In the genomic region with DNA sequence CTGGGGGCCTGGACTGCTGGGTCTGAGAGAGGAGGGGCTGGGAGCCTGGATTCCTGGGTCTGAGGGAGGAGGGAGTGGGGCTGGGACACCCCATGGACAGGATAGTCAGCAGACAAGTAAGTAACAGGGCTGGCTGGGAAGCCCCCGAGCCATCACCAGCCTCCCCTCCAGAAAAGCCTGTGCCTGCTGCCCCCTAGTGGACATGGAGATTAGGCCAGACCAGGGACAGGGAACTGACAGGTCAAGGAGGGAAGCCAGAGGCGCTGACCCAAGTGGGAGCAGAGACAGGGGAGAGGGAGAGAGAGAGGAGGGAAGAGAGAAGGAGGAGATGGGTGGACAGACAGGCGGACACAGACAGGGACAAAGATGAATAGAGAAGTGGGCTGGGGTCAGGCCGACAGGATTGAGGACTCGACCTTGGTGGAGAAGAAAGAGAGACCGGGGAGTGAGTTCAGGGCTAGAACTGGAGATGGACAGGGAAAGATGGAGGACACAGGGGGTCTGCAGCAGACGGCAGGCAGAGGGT, we compare ENCODE assay signal across 8 cellular contexts. TPM values are rescaled to one million over a fixed set of nuclear protein-coding genes. Genes with fewer than 3 reads are reported as not detected.
DNase-seq lines count a peak whose midpoint lies in the region; ATAC-seq and TF ChIP-seq lines count a peak whose summit lies in the region.

No MANE protein-coding gene starts in this region.

- H3K36me3 ChIP-seq in Caco-2 (ENCODE audit: control insufficient read depth, insufficient read depth, low read length) (no peaks in the 10 kb centered on the region), neuronal stem cell (replicated peaks in 1 of 2; ENCODE audit: control insufficient read depth in 2 of 2, insufficient read depth in 2 of 2, low read length in 2 of 2) (no peaks in the 10 kb centered on the region), tibial nerve (no peaks in the 10 kb centered on the region)

- no peak overlapping the region for H3K27ac Mint-ChIP-seq in Caco-2 (ENCODE audit: unreplicated experiment)
- H3K27ac Mint-ChIP-seq in activated T-cell treated with anti-CD3 and anti-CD28 coated beads, Interleukin-2, amount 50 U/mL, for 24 hours: peak overlapping the region; percentile 60

- no peaks in the 10 kb centered on the region for H3K27me3 ChIP-seq in Caco-2 (replicated peaks; ENCODE audit: control insufficient read depth, insufficient read depth, low read length)
- H3K27me3 ChIP-seq in neuronal stem cell (ENCODE audit: control insufficient read depth in 3 of 3, insufficient read depth in 3 of 3, low read depth in 1 of 3, low read length in 3 of 3): peaks cover 24 to 85% (median 75%) of the 10 kb centered on the region in 3 experiments
- peaks cover 0 to 85% of the 10 kb centered on the region in 2 donors for H3K27me3 ChIP-seq in tibial nerve

- ATAC-seq in HG03354 (IDR thresholded peaks at IDR 0.05; ENCODE audit: poor library complexity, severe bottlenecking, unreplicated experiment) (peak; percentile 48), HG03280 (IDR thresholded peaks at IDR 0.05; ENCODE audit: unreplicated experiment) (no peak)

- H3K14ac ChIP-seq in neuronal stem cell (ENCODE audit: low read length): no peak overlapping the region

- no peak overlapping the region for H3K9ac ChIP-seq in neuronal stem cell (ENCODE audit: low read depth, low read length, poor library complexity)

- no peak overlapping the region for H3K4me3 Mint-ChIP-seq in Caco-2 (ENCODE audit: unreplicated experiment)
- peak overlapping the region; percentile 17 for H3K4me3 Mint-ChIP-seq in activated T-cell treated with anti-CD3 and anti-CD28 coated beads, Interleukin-2, amount 50 U/mL, for 24 hours

- H2BK5ac ChIP-seq in neuronal stem cell (ENCODE audit: low read length): no peak overlapping the region

- H3K4me1 ChIP-seq in Caco-2 (peaks cover 16% of the 10 kb centered on the region), neuronal stem cell (ENCODE audit: control insufficient read depth in 2 of 2, insufficient read depth in 1 of 2, low read depth in 1 of 2, low read length in 2 of 2) (no peaks in the 10 kb centered on the region), tibial nerve (peaks cover 0 to 17% (median 4%) of the 10 kb centered on the region in 4 donors)

- DNase-seq in Caco-2 (peak; percentile 87 to 90), fibroblast of mammary gland (ENCODE audit: low read depth) (peak; percentile 56), neuronal stem cell (ENCODE audit: low spot score) (peak; percentile 86), tibial nerve (ENCODE audit: low spot score in 2 of 2) (peak; percentile 26 to 72)
- DNase-seq in activated T-cell treated with anti-CD3 and anti-CD28 coated beads, Interleukin-2, amount 50 U/mL, for 24 hours: peak; percentile 84

- no CpG with 5 or more reads among the region's 7 CpGs for WGBS in neuronal stem cell (ENCODE audit: extremely low coverage in 2 of 2, insufficient read length in 2 of 2, insufficient replicate concordance in 1 of 2), 2 donors
- WGBS in tibial nerve, 2 donors: 24 to 26% methylated on average over 7 of the region's 7 CpGs

- no peaks in the 10 kb centered on the region for H3K79me1 ChIP-seq in neuronal stem cell (ENCODE audit: low read depth, low read length)

- H3K23ac ChIP-seq in neuronal stem cell (ENCODE audit: low read depth, low read length, poor library complexity): peak overlapping the region; percentile 60

- no peak for TF ChIP-seq POLR2A in tibial nerve (IDR thresholded peaks at IDR 0.05)

- peak overlapping the region; percentile 26 for H2AK5ac ChIP-seq in neuronal stem cell (ENCODE audit: low read depth, low read length)

- H3K4me2 ChIP-seq in neuronal stem cell (ENCODE audit: insufficient read depth, low read length, poor library complexity, severe bottlenecking): no peak overlapping the region

- H3K36me3 Mint-ChIP-seq in Caco-2 (ENCODE audit: insufficient read depth, unreplicated experiment): no peaks in the 10 kb centered on the region
- no peaks in the 10 kb centered on the region for H3K36me3 Mint-ChIP-seq in activated T-cell treated with anti-CD3 and anti-CD28 coated beads, Interleukin-2, amount 50 U/mL, for 24 hours (ENCODE audit: low read depth)

- H2BK120ac ChIP-seq in neuronal stem cell (ENCODE audit: low read depth, low read length): no peak overlapping the region

- no peak overlapping the region for H2AFZ ChIP-seq in neuronal stem cell (ENCODE audit: low read length)

- TF ChIP-seq CTCF in Caco-2 (IDR thresholded peaks at IDR 0.05; ENCODE audit: insufficient read depth in 1 of 2, low read depth in 1 of 2, low read length in 1 of 2, severe bottlenecking in 1 of 2, unreplicated experiment in 1 of 2) (peak; percentile 88 to 93), fibroblast of mammary gland (conservative IDR thresholded peaks at IDR 0.05; ENCODE audit: control insufficient read depth, insufficient read depth, low read depth, low read length) (peak; percentile 88), tibial nerve (IDR thresholded peaks at IDR 0.05) (peak; percentile 52 to 91 (median 74))

- TF ChIP-seq EP300 in tibial nerve (IDR thresholded peaks at IDR 0.05): no peak

- no peak overlapping the region for H3K4ac ChIP-seq in neuronal stem cell (ENCODE audit: low read length)

- H3K18ac ChIP-seq in neuronal stem cell (ENCODE audit: low read length): no peak overlapping the region

- H3K4me3 ChIP-seq in Caco-2 (ENCODE audit: low read depth, low read length) (no peak overlapping the region), fibroblast of mammary gland (ENCODE audit: control insufficient read depth, low read depth, low read length) (no peak overlapping the region), neuronal stem cell (ENCODE audit: low read length in 2 of 2) (no peak overlapping the region), tibial nerve (no peak overlapping the region)

- H3K9me3 ChIP-seq in Caco-2: no peaks in the 10 kb centered on the region
- peaks cover 0 to 2% of the 10 kb centered on the region in 2 donors for H3K9me3 ChIP-seq in neuronal stem cell (replicated peaks in 1 of 2; ENCODE audit: control insufficient read depth in 2 of 2, insufficient read depth in 1 of 2, low read depth in 1 of 2, low read length in 2 of 2)
- H3K9me3 ChIP-seq in tibial nerve: no peaks in the 10 kb centered on the region

- peaks cover 10% of the 10 kb centered on the region for H3K27me3 Mint-ChIP-seq in Caco-2 (ENCODE audit: insufficient read depth, unreplicated experiment)
- H3K27me3 Mint-ChIP-seq in activated T-cell treated with anti-CD3 and anti-CD28 coated beads, Interleukin-2, amount 50 U/mL, for 24 hours: peaks cover 3% of the 10 kb centered on the region

- intact Hi-C loops in Caco-2 (cut with micrococcal nuclease; ENCODE audit: unreplicated experiment): loop anchor here (1.0 to 2.0 kb wide), 3 partner anchors 16 to 62 kb away; no protein-coding TSS in a partner anchor

- no peak overlapping the region for H2BK12ac ChIP-seq in neuronal stem cell (ENCODE audit: low read length)

- no peak overlapping the region for H2BK15ac ChIP-seq in neuronal stem cell (ENCODE audit: low read length)

- no peak overlapping the region for H4K8ac ChIP-seq in neuronal stem cell (ENCODE audit: low read depth, low read length)

- peaks cover 23% of the 10 kb centered on the region for H3K4me1 Mint-ChIP-seq in Caco-2 (ENCODE audit: low read depth, unreplicated experiment)
- H3K4me1 Mint-ChIP-seq in activated T-cell treated with anti-CD3 and anti-CD28 coated beads, Interleukin-2, amount 50 U/mL, for 24 hours (ENCODE audit: low read depth): peaks cover 47% of the 10 kb centered on the region

- no peaks in the 10 kb centered on the region for H3K9me3 Mint-ChIP-seq in Caco-2 (ENCODE audit: unreplicated experiment)
- H3K9me3 Mint-ChIP-seq in activated T-cell treated with anti-CD3 and anti-CD28 coated beads, Interleukin-2, amount 50 U/mL, for 24 hours: no peaks in the 10 kb centered on the region

- BruUV-seq in Caco-2 (replicated peaks; lab: Mats Ljungman, UMichigan): no TSS peak

- H3K27ac ChIP-seq in neuronal stem cell (replicated peaks; ENCODE audit: low read length) (no peak overlapping the region), tibial nerve (no peak overlapping the region)

- CTCF ChIA-PET in Caco-2 (lab: Charles Lee): interaction anchor here (0.6 to 1.4 kb wide), 4 partner anchors 38 to 571 kb away, joined by 3 to 5 read pairs (median 4); no protein-coding TSS in a partner anchor

- no peak overlapping the region for H4K91ac ChIP-seq in neuronal stem cell (ENCODE audit: low read depth, low read length, poor library complexity)

- POLR2A ChIA-PET in Caco-2 (lab: Charles Lee): no interaction called here

RNA-seq across cellular contexts. Expression of a gene that starts 6.7 kb away (rescaled TPM):
- total RNA-seq in Caco-2 (2022): 0.23 and 0.49 TPM in 2 replicates
- polyA plus RNA-seq in PFSK-1 (2012; ENCODE audit: insufficient read length, low read depth): 1.1 TPM
- polyA plus RNA-seq in neuronal stem cell (2013, experiment 1 of 2): 0.47 TPM
- 0.44 TPM for polyA plus RNA-seq in neuronal stem cell (2013, experiment 2 of 2)
- under 1 TPM in 3 of 4 donors, not detected in 1; 0.30 to 0.59 (median 0.42) TPM for total RNA-seq in tibial nerve

RNA-seq across cellular contexts. Expression of a gene that starts 24.2 kb away (rescaled TPM):
- 64.4 and 70.7 TPM in 2 replicates for total RNA-seq in Caco-2 (2022)
- 302 TPM for polyA plus RNA-seq in PFSK-1 (2012; ENCODE audit: insufficient read length, low read depth)
- 83.3 TPM for polyA plus RNA-seq in neuronal stem cell (2013, experiment 1 of 2)
- 90.0 TPM for polyA plus RNA-seq in neuronal stem cell (2013, experiment 2 of 2)
- 100 to 1,000 TPM; 168 to 206 (median 199) TPM for total RNA-seq in tibial nerve

RNA-seq across cellular contexts. Expression of a gene that starts 51.9 kb away (rescaled TPM):
- 60.2 and 63.5 TPM in 2 replicates for total RNA-seq in Caco-2 (2022)
- 134 TPM for polyA plus RNA-seq in PFSK-1 (2012; ENCODE audit: insufficient read length, low read depth)
- polyA plus RNA-seq in neuronal stem cell (2013, experiment 1 of 2): 30.0 TPM
- 29.8 TPM for polyA plus RNA-seq in neuronal stem cell (2013, experiment 2 of 2)
- total RNA-seq in tibial nerve: 100 to 1,000 TPM in 3 of 4 donors, 10 to 100 TPM in 1; 68.4 to 225 (median 121) TPM

RNA-seq across cellular contexts. Expression of a gene that starts 57.8 kb away (rescaled TPM):
- total RNA-seq in Caco-2 (2022) (0.82 TPM in 1 of 2 replicates, not detected in the other), tibial nerve (not detected)
- polyA plus RNA-seq in PFSK-1 (2012; ENCODE audit: insufficient read length, low read depth): 0.84 TPM
- polyA plus RNA-seq in neuronal stem cell (2013, experiment 1 of 2): 0.67 TPM
- polyA plus RNA-seq in neuronal stem cell (2013, experiment 2 of 2): 0.64 TPM

RNA-seq across cellular contexts. Expression of a gene that starts 59.1 kb away (rescaled TPM):
- total RNA-seq in Caco-2 (2022) (0.54 and 0.84 TPM in 2 replicates), tibial nerve (not detected)
- polyA plus RNA-seq in PFSK-1 (2012; ENCODE audit: insufficient read length, low read depth): 0.94 TPM
- 2.5 TPM for polyA plus RNA-seq in neuronal stem cell (2013, experiment 1 of 2)
- 2.6 TPM for polyA plus RNA-seq in neuronal stem cell (2013, experiment 2 of 2)
